In genomic region chr4:53788011-53788410, GRCh38 we compare ENCODE assay signal across 17 cellular contexts.
DNase-seq lines count a peak whose midpoint lies in the region; ATAC-seq and TF ChIP-seq lines count a peak whose summit lies in the region.
"Had no signal": no experiment of that assay in that cellular context is flagged by ENCODE, and none has a peak within 500 bp of the region (broad histone marks: within the 10 kb centered on the region; RNA-seq: fewer than 3 reads in every experiment).

No MANE protein-coding gene starts in this region.

- H2BK5ac ChIP-seq in IMR-90 (ENCODE audit: low read depth, low read length, poor library complexity, severe bottlenecking) = peak overlapping the region; percentile 86

- H4K8ac ChIP-seq in IMR-90 (ENCODE audit: low read depth in 2 of 2, low read length in 2 of 2) = peak overlapping the region; percentile 28 to 38; a peak in 2 of 4 replicates

- dilution Hi-C loops in IMR-90 (cut with HindIII; ENCODE audit: low sequenced_read_pairs, unreplicated experiment) = no loop called here

- peak overlapping the region; percentile 97 for H3K4ac ChIP-seq in IMR-90 (ENCODE audit: low read depth, low read length)

- no peak overlapping the region for H3K56ac ChIP-seq in IMR-90 (ENCODE audit: extremely low read depth, insufficient read depth, low read length)

- no peak for ATAC-seq in IMR-90 (ENCODE audit: low read depth)
- ATAC-seq: HepG2, Panc1, Right ventricle myocardium inferior had no signal

- H3K4me2 ChIP-seq in IMR-90 (ENCODE audit: low read depth, low read length) = no peak overlapping the region

- peak overlapping the region; percentile 34 for H3K14ac ChIP-seq in IMR-90 (replicated peaks; ENCODE audit: low read depth, low read length)

- peak overlapping the region; percentile 99 for H4K91ac ChIP-seq in IMR-90 (ENCODE audit: insufficient read depth, low read depth, low read length)

- H3K36me3 ChIP-seq in BE2C (no peaks in the 10 kb centered on the region), IMR-90 (ENCODE audit: control insufficient read depth, insufficient read depth, low read length) (no peaks in the 10 kb centered on the region)
- no peaks in the 10 kb centered on the region for H3K36me3 ChIP-seq in effector memory CD4-positive, alpha-beta T cell (ENCODE audit: control insufficient read depth, insufficient read depth, low read length)
- H3K36me3 ChIP-seq: MG63 had no signal

- H2BK15ac ChIP-seq in IMR-90 (ENCODE audit: low read depth, low read length) = peak overlapping the region; percentile 77

- intact Hi-C loops in IMR-90 (cut with micrococcal nuclease) = loop anchor here (5.0 to 10.0 kb wide), 5 partner anchors 64 to 591 kb away; partner anchors contain the start of gene PDGFRA
- intact Hi-C loops in head of caudate nucleus (cut with DNase I) = no loop called here

- no peak for TF ChIP-seq POLR2A in IMR-90 (IDR thresholded peaks at IDR 0.05; ENCODE audit: low read depth, low read length)

- H3K27me3 ChIP-seq in BE2C (no peaks in the 10 kb centered on the region), IMR-90 (ENCODE audit: control insufficient read depth, insufficient read depth, low read length) (no peaks in the 10 kb centered on the region)
- no peaks in the 10 kb centered on the region for H3K27me3 ChIP-seq in effector memory CD4-positive, alpha-beta T cell (replicated peaks; ENCODE audit: control insufficient read depth, insufficient read depth, low read length, poor library complexity, severe bottlenecking)
- H3K27me3 ChIP-seq: MG63 had no signal

- no peaks in the 10 kb centered on the region for H4K20me1 ChIP-seq in IMR-90 (ENCODE audit: insufficient read depth, low read length)

- TF ChIP-seq CTCF in BE2C (IDR thresholded peaks at IDR 0.05; ENCODE audit: low read depth, low read length) (no peak), IMR-90 (conservative IDR thresholded peaks at IDR 0.05; ENCODE audit: low read depth, low read length) (no peak)

- H3K79me1 ChIP-seq in IMR-90 (ENCODE audit: low read depth in 1 of 2, low read length in 2 of 2) = no peaks in the 10 kb centered on the region

- POLR2A ChIA-PET in IMR-90 (lab: Charles Lee; ENCODE audit: unreplicated experiment) = no interaction called here

- no peak overlapping the region for H2AFZ ChIP-seq in IMR-90 (replicated peaks; ENCODE audit: low read length, poor library complexity)

- H3K4me1 ChIP-seq in BE2C (no peaks in the 10 kb centered on the region; the same call in 1 of the 2 replicates), IMR-90 (ENCODE audit: control insufficient read depth, insufficient read depth, low read length) (peaks cover 28% of the 10 kb centered on the region)
- no peaks in the 10 kb centered on the region for H3K4me1 ChIP-seq in effector memory CD4-positive, alpha-beta T cell (ENCODE audit: control insufficient read depth, insufficient read depth, low read length, poor library complexity, severe bottlenecking)

- H3K27ac ChIP-seq in IMR-90 (ENCODE audit: insufficient read depth, low read length) = peak overlapping the region; percentile 93; the same call in 1 of the 2 replicates
- no peak overlapping the region for H3K27ac ChIP-seq in effector memory CD4-positive, alpha-beta T cell (ENCODE audit: insufficient read depth, low read length, poor library complexity, severe bottlenecking)

- no peak overlapping the region for H2AK9ac ChIP-seq in IMR-90 (replicated peaks; ENCODE audit: low read depth, low read length, poor library complexity)

- H3K9ac ChIP-seq in IMR-90 (ENCODE audit: low read depth, low read length) = no peak overlapping the region

- CTCF ChIA-PET in IMR-90 (lab: Yijun Ruan, JAX) = no interaction called here

- H3K4me3 ChIP-seq in BE2C (ENCODE audit: low read depth, low read length) (no peak overlapping the region), IMR-90 (ENCODE audit: insufficient read depth, low read depth, low read length) (no peak overlapping the region)
- H3K4me3 ChIP-seq in effector memory CD4-positive, alpha-beta T cell (ENCODE audit: insufficient read depth, low read depth, low read length, poor library complexity, severe bottlenecking) = no peak overlapping the region
- H3K4me3 ChIP-seq: MG63 had no signal

- DNase-seq in BE2C (peak; percentile 58), IMR-90 (no peak), NCI-H69 (lab: John Stamatoyannopoulos, UW) (peak; percentile 56), myocyte (ENCODE audit: low read depth) (peak; percentile 69), head of caudate nucleus (no peak)
- no peak for DNase-seq in activated CD8-positive, alpha-beta memory T cell treated with anti-CD3 and anti-CD28 coated beads, Interleukin-2, amount 50 U/mL, for 4 hours
- no peak for DNase-seq in effector memory CD4-positive, alpha-beta T cell
- DNase-seq: ACHN; CD4-positive, alpha-beta T cell; EL; MG63; NCI-H1105; NCI-H2029 treated with DMSO at 0.1 percent for 48 hours; NCI-H526 had no signal

- no peak for TF ChIP-seq RAD21 in IMR-90 (IDR thresholded peaks at IDR 0.05; ENCODE audit: low read length)

- H3K9me3 ChIP-seq in BE2C (no peaks in the 10 kb centered on the region), IMR-90 (ENCODE audit: control insufficient read depth, insufficient read depth, low read length) (no peaks in the 10 kb centered on the region)
- H3K9me3 ChIP-seq in effector memory CD4-positive, alpha-beta T cell (ENCODE audit: control insufficient read depth, low read length) = no peaks in the 10 kb centered on the region
- H3K9me3 ChIP-seq: MG63 had no signal

- peak overlapping the region; percentile 99 for H2BK120ac ChIP-seq in IMR-90 (ENCODE audit: low read depth, low read length)

- H3K18ac ChIP-seq in IMR-90 (ENCODE audit: low read depth, low read length) = peak overlapping the region; percentile 98

- H2AK5ac ChIP-seq in IMR-90 (ENCODE audit: low read depth, low read length) = peak overlapping the region; percentile 93

- peak overlapping the region; percentile 93 for H2BK20ac ChIP-seq in IMR-90 (ENCODE audit: low read depth, low read length)

- H3K23ac ChIP-seq in IMR-90 (ENCODE audit: low read depth, low read length) = 0 out of 2 replicates have a peak overlapping the region, but pooled peaks have one; percentile 13

- in situ Hi-C loops in IMR-90 (cut with MboI; ENCODE audit: low sequenced_read_pairs) = no loop called here

- H4K5ac ChIP-seq in IMR-90 (ENCODE audit: low read depth, low read length) = peak overlapping the region; percentile 94

- peaks cover 5% of the 10 kb centered on the region; the same call in 1 of the 2 replicates for H3K9me1 ChIP-seq in IMR-90 (ENCODE audit: insufficient read depth, low read length)

- no CpG with 5 or more reads among the region's 3 CpGs for WGBS in IMR-90 (ENCODE audit: extremely low coverage in 2 of 2, insufficient read length in 1 of 2), 2 experiments

- no TSS peak for BruUV-seq in IMR-90 (replicated peaks; lab: Mats Ljungman, UMichigan)

TF ChIP-seq in IMR-90, 13 proteins besides CTCF, POLR2A, EP300 and RAD21:
- TF ChIP-seq RFX5 (IDR thresholded peaks at IDR 0.05; ENCODE audit: low read depth, low read length) (no peak), CEBPB (IDR thresholded peaks at IDR 0.05; ENCODE audit: low read depth, low read length) (no peak), SMC3 (IDR thresholded peaks at IDR 0.05; ENCODE audit: low read depth, low read length) (no peak), FOS (IDR thresholded peaks at IDR 0.05; ENCODE audit: low read depth, low read length) (no peak), NFE2L2 (IDR thresholded peaks at IDR 0.05; ENCODE audit: low read depth, low read length) (no peak), MAZ (IDR thresholded peaks at IDR 0.05; ENCODE audit: borderline replicate concordance, low read depth, low read length) (no peak), CHD1 (IDR thresholded peaks at IDR 0.05; ENCODE audit: low read depth, low read length) (no peak), BHLHE40 (IDR thresholded peaks at IDR 0.05; ENCODE audit: low read depth, low read length) (no peak), RCOR1 (IDR thresholded peaks at IDR 0.05; ENCODE audit: insufficient replicate concordance, low read length) (no peak), ELK1 (IDR thresholded peaks at IDR 0.05; ENCODE audit: borderline replicate concordance, low read depth, low read length) (no peak), MAFK (IDR thresholded peaks at IDR 0.05; ENCODE audit: low read depth, low read length) (no peak), MXI1 (IDR thresholded peaks at IDR 0.05; ENCODE audit: borderline replicate concordance, low read depth, low read length) (no peak)
- TF ChIP-seq, protein P1, sequence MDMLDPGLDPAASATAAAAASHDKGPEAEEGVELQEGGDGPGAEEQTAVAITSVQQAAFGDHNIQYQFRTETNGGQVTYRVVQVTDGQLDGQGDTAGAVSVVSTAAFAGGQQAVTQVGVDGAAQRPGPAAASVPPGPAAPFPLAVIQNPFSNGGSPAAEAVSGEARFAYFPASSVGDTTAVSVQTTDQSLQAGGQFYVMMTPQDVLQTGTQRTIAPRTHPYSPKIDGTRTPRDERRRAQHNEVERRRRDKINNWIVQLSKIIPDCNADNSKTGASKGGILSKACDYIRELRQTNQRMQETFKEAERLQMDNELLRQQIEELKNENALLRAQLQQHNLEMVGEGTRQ (IDR thresholded peaks at IDR 0.05; ENCODE audit: low read depth, low read length) = no peak

Comparison
In these comparisons a context has a peak if more than half of its experiments do, and no peak if none do; other contexts are left out.
1. DNase-seq: peak in BE2C (single experiment), NCI-H69 (single experiment) and myocyte (single experiment); none in IMR-90 (single experiment), head of caudate nucleus (0 of 42), activated CD8-positive, alpha-beta memory T cell treated with anti-CD3 and anti-CD28 coated beads, Interleukin-2, amount 50 U/mL, for 4 hours (single experiment) and effector memory CD4-positive, alpha-beta T cell (0 of 3).